8 cellular contexts compared by ENCODE assay signal in the genomic region with DNA sequence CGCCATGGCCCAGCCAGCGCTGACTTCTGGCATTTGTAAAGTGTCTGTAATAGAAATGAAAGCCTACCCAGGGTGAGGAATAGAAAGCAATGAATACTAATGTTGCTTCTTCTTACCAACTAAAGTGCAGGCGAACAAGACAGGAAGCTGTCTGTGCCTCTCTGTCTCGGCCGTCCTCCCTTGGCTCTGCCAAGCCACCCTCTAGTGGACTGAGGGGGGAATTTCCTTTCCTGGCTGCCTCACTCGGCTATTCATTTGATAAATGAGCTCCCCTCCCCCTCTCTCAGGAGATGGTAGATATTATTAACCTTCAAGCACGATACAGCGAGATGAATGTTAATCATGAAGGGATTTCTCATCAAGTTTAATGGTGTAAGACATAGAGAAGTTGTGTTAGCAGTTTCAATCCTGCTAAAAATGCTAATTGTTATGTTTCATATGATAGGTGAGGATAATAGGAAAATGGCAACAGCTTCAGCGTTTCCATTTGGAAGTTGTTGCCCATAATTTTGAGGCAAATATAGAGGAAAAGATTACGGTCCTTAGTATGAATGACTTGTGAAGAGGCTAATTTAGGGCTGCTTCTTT.
A peak's percentile ranks its signal among the peaks of the same experiment; 100 is the strongest.
DNase-seq lines count a peak whose midpoint lies in the region; FAIRE-seq and TF ChIP-seq lines count a peak whose summit lies in the region.

No MANE protein-coding gene starts in this region.

- no peaks in the 10 kb centered on the region for H3K36me3 Mint-ChIP-seq in activated naive CD4-positive, alpha-beta T cell treated with anti-CD3 and anti-CD28 coated beads for 36 hours (ENCODE audit: low read depth)
- H3K36me3 Mint-ChIP-seq in endodermal cell (ENCODE audit: low read depth) (no peaks in the 10 kb centered on the region), mesothelial cell of epicardium (no peaks in the 10 kb centered on the region)

- H3K4me3 ChIP-seq in H7 (ENCODE audit: insufficient read depth, low read depth, low read length) = no peak overlapping the region
- H3K4me3 ChIP-seq in MG63 = no peak overlapping the region
- no peak overlapping the region for H3K4me3 ChIP-seq in endodermal cell (ENCODE audit: low read length)

- H3K27ac Mint-ChIP-seq in activated naive CD4-positive, alpha-beta T cell treated with anti-CD3 and anti-CD28 coated beads for 36 hours = no peak overlapping the region
- H3K27ac Mint-ChIP-seq in endodermal cell (no peak overlapping the region), mesothelial cell of epicardium (no peak overlapping the region)

- FAIRE-seq in urothelium cell line (lab: Jason Lieb, UNC) = peak; percentile 46

- TF ChIP-seq CTCF in endodermal cell (conservative IDR thresholded peaks at IDR 0.05) (peak; percentile 87), mesothelial cell of epicardium (IDR thresholded peaks at IDR 0.05; ENCODE audit: unreplicated experiment) (peak; percentile 67)

- intact Hi-C loops in activated naive CD4-positive, alpha-beta T cell treated with anti-CD3 and anti-CD28 coated beads for 36 hours (cut with micrococcal nuclease) = no loop called here

- H3K9me3 Mint-ChIP-seq in activated naive CD4-positive, alpha-beta T cell treated with anti-CD3 and anti-CD28 coated beads for 36 hours = no peaks in the 10 kb centered on the region
- H3K9me3 Mint-ChIP-seq in endodermal cell (no peaks in the 10 kb centered on the region), mesothelial cell of epicardium (no peaks in the 10 kb centered on the region)

- H3K27me3 Mint-ChIP-seq in activated naive CD4-positive, alpha-beta T cell treated with anti-CD3 and anti-CD28 coated beads for 36 hours (ENCODE audit: low read depth) = peaks cover 32% of the 10 kb centered on the region
- H3K27me3 Mint-ChIP-seq in endodermal cell (ENCODE audit: insufficient read depth) (peaks cover 17% of the 10 kb centered on the region), mesothelial cell of epicardium (ENCODE audit: low read depth) (peaks cover 22% of the 10 kb centered on the region)

- no peaks in the 10 kb centered on the region for H3K9me3 ChIP-seq in MG63
- H3K9me3 ChIP-seq in endodermal cell (ENCODE audit: control insufficient read depth, low read length) = no peaks in the 10 kb centered on the region

- H3K36me3 ChIP-seq in H7 (replicated peaks; ENCODE audit: control insufficient read depth, insufficient read depth, low read length) (no peaks in the 10 kb centered on the region), MG63 (no peaks in the 10 kb centered on the region), endodermal cell (ENCODE audit: control insufficient read depth, insufficient read depth, low read length) (no peaks in the 10 kb centered on the region)

- no peak overlapping the region for H3K9ac ChIP-seq in endodermal cell (ENCODE audit: extremely low read depth, low read length, poor library complexity, severe bottlenecking)

- CTCF ChIA-PET in activated naive CD4-positive, alpha-beta T cell treated with anti-CD3 and anti-CD28 coated beads for 36 hours (lab: Charles Lee) = interaction anchor here (0.6 to 3.5 kb wide), 14 partner anchors 8 to 1561 kb away, joined by 3 to 11 read pairs (median 3); no protein-coding TSS in a partner anchor

- peaks cover 4% of the 10 kb centered on the region for H3K4me1 Mint-ChIP-seq in activated naive CD4-positive, alpha-beta T cell treated with anti-CD3 and anti-CD28 coated beads for 36 hours (ENCODE audit: low read depth)
- H3K4me1 Mint-ChIP-seq in endodermal cell (peaks cover 7% of the 10 kb centered on the region), mesothelial cell of epicardium (peaks cover 22% of the 10 kb centered on the region)

- H3K4me1 ChIP-seq in endodermal cell (ENCODE audit: control insufficient read depth, insufficient read depth, low read length) = no peaks in the 10 kb centered on the region

- H3K27me3 ChIP-seq in H7 (ENCODE audit: control insufficient read depth, insufficient read depth, low read length) (no peaks in the 10 kb centered on the region), MG63 (no peaks in the 10 kb centered on the region), endodermal cell (ENCODE audit: control insufficient read depth, insufficient read depth, low read length, poor library complexity, severe bottlenecking) (peaks cover 8% of the 10 kb centered on the region)

- peak; percentile 59 for DNase-seq in activated naive CD4-positive, alpha-beta T cell treated with anti-CD3 and anti-CD28 coated beads for 36 hours
- DNase-seq in activated naive CD4-positive, alpha-beta T cell (lab: John Stamatoyannopoulos, UW) = no peak
- DNase-seq in H7 (peak; percentile 47), MG63 (peak; percentile 68), SK-N-DZ (ENCODE audit: low spot score) (peak; percentile 80), endodermal cell (peak; percentile 91), mesothelial cell of epicardium (ENCODE audit: low spot score in 2 of 2, unreplicated experiment in 2 of 2) (peak in 1 of 2 experiments; percentile 50), urothelium cell line (ENCODE audit: low spot score) (peak; percentile 75)

- H3K4me3 Mint-ChIP-seq in activated naive CD4-positive, alpha-beta T cell treated with anti-CD3 and anti-CD28 coated beads for 36 hours = no peak overlapping the region
- H3K4me3 Mint-ChIP-seq in endodermal cell = no peak overlapping the region
- no peak overlapping the region for H3K4me3 Mint-ChIP-seq in mesothelial cell of epicardium

- 30 to 51% methylated on average over 4 to 10 of the region's 10 CpGs for WGBS in endodermal cell (ENCODE audit: insufficient coverage in 1 of 2, insufficient read length in 1 of 2), 2 experiments

- no peak overlapping the region for H3K27ac ChIP-seq in endodermal cell (ENCODE audit: low read depth, low read length)

Comparison
In these comparisons a context has a peak if more than half of its experiments do, and no peak if none do; other contexts are left out.
1. DNase-seq: peak in activated naive CD4-positive, alpha-beta T cell treated with anti-CD3 and anti-CD28 coated beads for 36 hours (single experiment), H7 (single experiment), MG63 (single experiment), SK-N-DZ (single experiment), endodermal cell (single experiment) and urothelium cell line (single experiment); none in activated naive CD4-positive, alpha-beta T cell (0 of 4).